In the genomic region with DNA sequence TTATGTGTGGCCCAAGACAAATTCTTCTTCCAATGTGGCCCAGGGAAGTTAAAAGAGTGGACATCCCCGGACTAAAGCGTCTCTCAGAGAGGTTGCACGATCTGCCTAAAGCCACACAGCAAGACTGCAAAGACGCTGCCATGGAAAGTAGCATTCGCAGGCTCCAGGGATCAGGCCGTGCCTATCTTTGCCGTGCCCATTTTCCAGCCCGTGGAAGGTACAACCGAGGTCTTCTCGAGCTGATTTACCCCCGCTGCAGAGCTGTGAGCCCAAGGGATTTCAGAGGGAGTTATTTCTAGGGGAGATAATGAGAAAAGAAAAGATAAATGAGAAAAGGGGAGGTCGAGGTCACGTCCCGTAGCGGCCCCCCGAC, we compare ENCODE assay signal across 8 cellular contexts. TPM values are rescaled to one million over a fixed set of nuclear protein-coding genes. Genes with fewer than 3 reads are reported as not detected.
A peak's percentile ranks its signal among the peaks of the same experiment; 100 is the strongest.
DNase-seq lines count a peak whose midpoint lies in the region; ATAC-seq and TF ChIP-seq lines count a peak whose summit lies in the region.

No MANE protein-coding gene starts in this region.

- H3K36me3 ChIP-seq in skeletal muscle tissue (ENCODE audit: control insufficient read depth in 3 of 3, insufficient read depth in 3 of 3, low read length in 3 of 3) = no peaks in the 10 kb centered on the region

- intact Hi-C loops in head of caudate nucleus (cut with DNase I) = loop anchor here (2.0 to 5.0 kb wide), 2 partner anchors 14 to 85 kb away; no protein-coding TSS in a partner anchor

- no peaks in the 10 kb centered on the region for H3K79me1 ChIP-seq in H9 (ENCODE audit: insufficient read depth, low read depth, low read length, poor library complexity, severe bottlenecking)

- WGBS in H9 (ENCODE audit: extremely low coverage, insufficient read length, low lambda C conversion rate) = no CpG with 5 or more reads among the region's 16 CpGs

- H3K4me1 Mint-ChIP-seq in H9 (peaks cover 24 to 41% of the 10 kb centered on the region in 2 experiments), WTC11 (peaks cover 30% of the 10 kb centered on the region), glutamatergic neuron (ENCODE audit: low read depth, unreplicated experiment) (peaks cover 13% of the 10 kb centered on the region)

- no peak overlapping the region for H4K91ac ChIP-seq in H9 (ENCODE audit: insufficient read length, low read depth, low read length)

- no peak overlapping the region for H3K18ac ChIP-seq in H9 (ENCODE audit: insufficient read length, low read depth, low read length)

- H2BK5ac ChIP-seq in H9 (ENCODE audit: insufficient read length, low read length) = no peak overlapping the region

- H3K9me3 Mint-ChIP-seq in H9 = peaks cover 0 to 2% of the 10 kb centered on the region in 2 experiments; a peak in 2 of 5 replicates
- no peaks in the 10 kb centered on the region for H3K9me3 Mint-ChIP-seq in WTC11
- peaks cover 9% of the 10 kb centered on the region for H3K9me3 Mint-ChIP-seq in glutamatergic neuron (ENCODE audit: unreplicated experiment)

- H3K27me3 Mint-ChIP-seq in H9 (ENCODE audit: low read depth) (no peaks in the 10 kb centered on the region), WTC11 (ENCODE audit: low read depth) (no peaks in the 10 kb centered on the region), glutamatergic neuron (ENCODE audit: unreplicated experiment) (peaks cover 5% of the 10 kb centered on the region)

- no peak overlapping the region for H2AK5ac ChIP-seq in H9 (ENCODE audit: insufficient read length, low read length)

- peak overlapping the region; percentile 27 for H3K4me2 ChIP-seq in H9 (ENCODE audit: insufficient read depth, insufficient read length, low read length)

- H4K5ac ChIP-seq in H9 (ENCODE audit: insufficient read length, low read depth, low read length) = no peak overlapping the region

- H3K14ac ChIP-seq in H9 (ENCODE audit: insufficient read depth, low read length) = no peak overlapping the region

- no peak overlapping the region for H3K23ac ChIP-seq in H9 (ENCODE audit: insufficient read length, low read depth, low read length)

- no peaks in the 10 kb centered on the region for H3K79me2 ChIP-seq in H9 (ENCODE audit: insufficient read depth, low read length)

- ATAC-seq in WTC11 = no peak

- no peaks in the 10 kb centered on the region for H4K20me1 ChIP-seq in H9 (ENCODE audit: control insufficient read depth, insufficient read depth, insufficient read length)

- H3K27ac Mint-ChIP-seq in H9 (peak overlapping the region in 2 of 3 experiments; percentile 70 to 77; a peak in 2 of 7 replicates), WTC11 (no peak overlapping the region; the same call in 1 of the 2 replicates), glutamatergic neuron (ENCODE audit: unreplicated experiment) (peak overlapping the region; percentile 85)

- peak overlapping the region; percentile 30 to 68 (median 62) for H3K4me3 ChIP-seq in skeletal muscle tissue (ENCODE audit: low read length in 3 of 3)

- H2AFZ ChIP-seq in H9 (ENCODE audit: low read length) = no peak overlapping the region

- no peak overlapping the region for H2BK12ac ChIP-seq in H9 (ENCODE audit: insufficient read length, low read depth, low read length)

- H3K9ac ChIP-seq in H9 (ENCODE audit: extremely low read depth, insufficient read length, low read length) (no peak overlapping the region), skeletal muscle tissue (ENCODE audit: low read depth in 1 of 3, low read length in 3 of 3) (peak overlapping the region; percentile 20 to 64 (median 50))

- no peak overlapping the region for H2BK20ac ChIP-seq in H9 (ENCODE audit: low read depth, low read length, poor library complexity, severe bottlenecking)

- no peaks in the 10 kb centered on the region; the same call in 1 of the 2 replicates for H3K4me1 ChIP-seq in H9 (ENCODE audit: insufficient read depth, low read length)
- peaks cover 11 to 12% (median 11%) of the 10 kb centered on the region in 3 donors for H3K4me1 ChIP-seq in skeletal muscle tissue (ENCODE audit: control insufficient read depth in 3 of 3, insufficient read depth in 3 of 3, low read length in 3 of 3)

- H4K8ac ChIP-seq in H9 (replicated peaks; ENCODE audit: insufficient read length, low read depth, low read length) = no peak overlapping the region

- POLR2A ChIA-PET in WTC11 (lab: Charles Lee) = interaction anchor here (0.5 to 0.8 kb wide), 2 partner anchors 77 to 178 kb away, joined by 3 read pairs; no protein-coding TSS in a partner anchor

- H3K23me2 ChIP-seq in H9 (ENCODE audit: insufficient read length, low read depth, low read length, poor library complexity, severe bottlenecking) = peaks cover 13% of the 10 kb centered on the region

- peak overlapping the region; percentile 70 to 86 for H3K4me3 Mint-ChIP-seq in H9
- peak overlapping the region; percentile 86 for H3K4me3 Mint-ChIP-seq in WTC11
- peak overlapping the region; percentile 94 for H3K4me3 Mint-ChIP-seq in glutamatergic neuron (ENCODE audit: unreplicated experiment)

- TF ChIP-seq CTCF in H9 (conservative IDR thresholded peaks at IDR 0.05) = no peak
- no peak for TF ChIP-seq CTCF in WTC11 (IDR thresholded peaks at IDR 0.05)
- TF ChIP-seq CTCF in glutamatergic neuron (IDR thresholded peaks at IDR 0.05; ENCODE audit: partially characterized antibody, unreplicated experiment) = no peak

- H3T11ph ChIP-seq in H9 (ENCODE audit: low read length) = no peak overlapping the region

- H3K27me3 ChIP-seq in H9 (ENCODE audit: insufficient read depth, low read length) (no peaks in the 10 kb centered on the region), skeletal muscle tissue (ENCODE audit: control insufficient read depth in 3 of 3, insufficient read depth in 3 of 3, low read length in 3 of 3) (no peaks in the 10 kb centered on the region)

- no peak overlapping the region for H2BK15ac ChIP-seq in H9 (ENCODE audit: low read depth, low read length)

- CTCF ChIA-PET in WTC11 (lab: Charles Lee) = interaction anchor here (0.6 to 7.3 kb wide), 15 partner anchors 10 to 386 kb away, joined by 3 to 82 read pairs (median 5); a partner anchor contains a TSS

- H3K9me3 ChIP-seq in H9 (ENCODE audit: control insufficient read depth, low read depth, low read length) (no peaks in the 10 kb centered on the region), skeletal muscle tissue (ENCODE audit: control insufficient read depth in 3 of 3, low read length in 3 of 3) (no peaks in the 10 kb centered on the region)

- H3K36me3 Mint-ChIP-seq in H9 (ENCODE audit: insufficient read depth in 1 of 3, low read depth in 3 of 3) (0 out of 7 replicates have a peak, but pooled peaks cover 0 to 4% (median 0%) of the 10 kb centered on the region in 3 experiments), WTC11 (no peaks in the 10 kb centered on the region), glutamatergic neuron (ENCODE audit: unreplicated experiment) (no peaks in the 10 kb centered on the region)

- DNase-seq in H9 = no peak
- no peak for DNase-seq in WTC11 (ENCODE audit: low spot score)
- DNase-seq in glutamatergic neuron = no peak
- no peak for DNase-seq in NCI-H187 (lab: John Stamatoyannopoulos, UW)
- no peak for DNase-seq in NCI-H187 treated with DMSO at 0.1 percent for 48 hours (lab: John Stamatoyannopoulos, UW)
- no peak for DNase-seq in NCI-H526 treated with DMSO at 0.1 percent for 48 hours (lab: John Stamatoyannopoulos, UW)
- no peak for DNase-seq in head of caudate nucleus

- no peak overlapping the region for H2BK120ac ChIP-seq in H9 (ENCODE audit: low read depth, low read length, poor library complexity, severe bottlenecking)

- H3K4ac ChIP-seq in H9 (ENCODE audit: low read depth, low read length) = no peak overlapping the region

- no peak overlapping the region for H3K27ac ChIP-seq in H9 (ENCODE audit: insufficient read length, low read depth, low read length)
- no peak overlapping the region for H3K27ac ChIP-seq in skeletal muscle tissue (ENCODE audit: low read depth, low read length)

- H3K56ac ChIP-seq in H9 (ENCODE audit: insufficient read length, low read depth, low read length) = no peak overlapping the region

TF ChIP-seq in WTC11, 78 proteins besides CTCF, POLR2A, EP300 and RAD21 (continues in another document):
- no peak for TF ChIP-seq ZNF396 (CRISPR knock-in tag; IDR thresholded peaks at IDR 0.05; ENCODE audit: borderline replicate concordance)
- TF ChIP-seq GTF2I (CRISPR knock-in tag; conservative IDR thresholded peaks at IDR 0.05) = peak; percentile 71; the same call in 1 of the 2 replicates
- no peak for TF ChIP-seq ZNF423 (CRISPR knock-in tag; IDR thresholded peaks at IDR 0.05)
- TF ChIP-seq TP53 (CRISPR knock-in tag; IDR thresholded peaks at IDR 0.05) = no peak

RNA-seq across cellular contexts. Expression of a gene that starts 1.0 kb away (rescaled TPM):
- total RNA-seq in H9 (2021) (3.2 and 4.0 TPM in 2 replicates), WTC11 (2021) (6.2 to 7.6 TPM (median 6.7 TPM) in 3 replicates), glutamatergic neuron (ENCODE audit: unreplicated experiment) (36.6 TPM), skeletal muscle tissue (3.1 TPM)

RNA-seq across cellular contexts. Expression of a gene that starts 3.7 kb away (rescaled TPM):
- total RNA-seq in H9 (2021) (17.2 and 17.5 TPM in 2 replicates), WTC11 (2021) (27.5 to 34.5 TPM (median 29.7 TPM) in 3 replicates), glutamatergic neuron (ENCODE audit: unreplicated experiment) (39.6 TPM), skeletal muscle tissue (13.6 TPM)

RNA-seq across cellular contexts. Expression of a gene that starts 18.7 kb away (rescaled TPM):
- total RNA-seq in H9 (2021) (0.39 TPM in 1 of 2 replicates, not detected in the other), WTC11 (2021) (0.33 to 0.48 TPM (median 0.39 TPM) in 3 replicates), glutamatergic neuron (ENCODE audit: unreplicated experiment) (1.7 TPM), skeletal muscle tissue (not detected)

RNA-seq across cellular contexts. Expression of a gene that starts 46.4 kb away (rescaled TPM):
- 37.4 and 40.2 TPM in 2 replicates for total RNA-seq in H9 (2021)
- total RNA-seq in WTC11 (2021) = 85.9 to 90.8 TPM (median 88.3 TPM) in 3 replicates
- total RNA-seq in glutamatergic neuron (ENCODE audit: unreplicated experiment) = 24.1 TPM
- total RNA-seq in skeletal muscle tissue = 5.2 TPM

RNA-seq across cellular contexts. Expression of a gene that starts 53.1 kb away (rescaled TPM):
- total RNA-seq in H9 (2021) (68.0 and 69.0 TPM in 2 replicates), WTC11 (2021) (41.9 to 49.6 TPM (median 47.7 TPM) in 3 replicates), glutamatergic neuron (ENCODE audit: unreplicated experiment) (18.5 TPM), skeletal muscle tissue (30.8 TPM)
